In the genomic region with DNA sequence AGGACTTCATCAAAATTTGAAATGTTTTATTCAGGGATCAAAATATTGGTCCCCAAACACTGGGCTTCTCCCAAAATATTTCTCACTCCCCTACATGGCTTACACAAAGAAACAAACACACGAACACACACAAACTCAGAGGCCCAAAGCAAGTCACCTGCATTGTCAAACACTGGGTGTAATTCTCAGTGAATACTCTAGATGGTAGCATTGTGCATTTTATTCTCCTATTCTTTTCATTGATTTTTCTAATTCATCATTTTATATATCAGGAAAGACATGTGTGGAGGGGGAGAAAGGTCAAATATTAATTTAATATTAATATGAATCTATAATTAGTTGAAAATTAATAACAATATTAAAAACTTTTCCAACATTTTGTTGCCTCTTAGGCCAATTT, we compare ENCODE assay signal across 8 cellular contexts.
DNase-seq lines count a peak whose midpoint lies in the region; ATAC-seq, FAIRE-seq and TF ChIP-seq lines count a peak whose summit lies in the region.

No MANE protein-coding gene starts in this region.

- H3K4ac ChIP-seq in H1 (replicated peaks; ENCODE audit: insufficient read length, low read depth, low read length): no peak overlapping the region

- H3K79me1 ChIP-seq in H1 (ENCODE audit: low read depth, low read length): no peaks in the 10 kb centered on the region

- H3K79me2 ChIP-seq in H1 (ENCODE audit: control insufficient read depth in 1 of 2, insufficient read depth in 2 of 2, low read length in 2 of 2): no peaks in the 10 kb centered on the region

- no peaks in the 10 kb centered on the region for H3K36me3 ChIP-seq in heart left ventricle
- no peaks in the 10 kb centered on the region for H3K36me3 ChIP-seq in H1 (ENCODE audit: control insufficient read depth in 2 of 4, insufficient read depth in 4 of 4, low read length in 3 of 4)
- no peaks in the 10 kb centered on the region for H3K36me3 ChIP-seq in pancreas

- no peak overlapping the region for H3K4me3 Mint-ChIP-seq in activated naive CD8-positive, alpha-beta T cell treated with anti-CD3 and anti-CD28 coated beads, Interleukin-2, amount 50 U/mL, for 24 hours

- H3K14ac ChIP-seq in H1 (ENCODE audit: insufficient read length): no peak overlapping the region

- TF ChIP-seq RAD21 in H1 (IDR thresholded peaks at IDR 0.05 in 1 of 2, conservative IDR thresholded peaks at IDR 0.05 in 1 of 2; ENCODE audit: low read depth in 2 of 2, low read length in 2 of 2): peak; percentile 46 to 52

- no peak overlapping the region for H2BK120ac ChIP-seq in H1 (replicated peaks; ENCODE audit: low read depth, low read length)

- H3K27me3 Mint-ChIP-seq in activated naive CD8-positive, alpha-beta T cell treated with anti-CD3 and anti-CD28 coated beads, Interleukin-2, amount 50 U/mL, for 24 hours: peaks cover 3% of the 10 kb centered on the region

- H3K4me1 Mint-ChIP-seq in activated naive CD8-positive, alpha-beta T cell treated with anti-CD3 and anti-CD28 coated beads, Interleukin-2, amount 50 U/mL, for 24 hours: no peaks in the 10 kb centered on the region

- no peak overlapping the region for H2BK15ac ChIP-seq in H1 (ENCODE audit: low read length)

- no peaks in the 10 kb centered on the region for H3K9me3 Mint-ChIP-seq in activated naive CD8-positive, alpha-beta T cell treated with anti-CD3 and anti-CD28 coated beads, Interleukin-2, amount 50 U/mL, for 24 hours

- H3K27me3 ChIP-seq in heart left ventricle: no peaks in the 10 kb centered on the region
- no peaks in the 10 kb centered on the region for H3K27me3 ChIP-seq in right cardiac atrium (ENCODE audit: control insufficient read depth, insufficient read depth)
- H3K27me3 ChIP-seq in H1 (replicated peaks in 1 of 4; ENCODE audit: control insufficient read depth in 3 of 4, extremely low read depth in 1 of 4, insufficient read depth in 3 of 4, low read length in 3 of 4): no peaks in the 10 kb centered on the region
- H3K27me3 ChIP-seq in pancreas: peaks cover 0 to 25% (median 4%) of the 10 kb centered on the region in 4 donors

- no peak overlapping the region for H4K91ac ChIP-seq in H1 (replicated peaks; ENCODE audit: insufficient read length, low read length)

- H3K4me3 ChIP-seq in heart left ventricle (no peak overlapping the region), right cardiac atrium (ENCODE audit: low read length) (no peak overlapping the region), H1 (ENCODE audit: extremely low read depth in 1 of 4, insufficient read depth in 2 of 4, low read depth in 3 of 4, low read length in 4 of 4) (no peak overlapping the region), pancreas (no peak overlapping the region)

- CTCF ChIA-PET in H1 (lab: Charles Lee; ENCODE audit: partially characterized antibody): interaction anchor here (0.7 to 3.2 kb wide), 24 partner anchors 9 to 694 kb away, joined by 3 to 18 read pairs (median 4); partner anchors contain the start of genes SRPX2 and TSPAN6

- POLR2A ChIA-PET in H1 (lab: Charles Lee; ENCODE audit: partially characterized antibody): no interaction called here

- no peak overlapping the region for H2BK20ac ChIP-seq in H1 (ENCODE audit: low read length)

- no peak overlapping the region for H2BK12ac ChIP-seq in H1 (ENCODE audit: low read depth, low read length)

- no peaks in the 10 kb centered on the region for H4K20me1 ChIP-seq in H1 (replicated peaks in 1 of 2; ENCODE audit: control insufficient read depth in 1 of 2, insufficient read depth in 2 of 2, low read length in 2 of 2)

- DNase-seq in heart left ventricle (no peak), right cardiac atrium (no peak), NCI-H1694 treated with DMSO at 0.1 percent for 48 hours (lab: John Stamatoyannopoulos, UW) (peak; percentile 17), H1 (ENCODE audit: low read depth in 1 of 2, low spot score in 2 of 2) (no peak), pancreas (no peak), left cardiac atrium (no peak)
- DNase-seq in activated naive CD8-positive, alpha-beta T cell treated with anti-CD3 and anti-CD28 coated beads, Interleukin-2, amount 50 U/mL, for 24 hours: no peak

- peak; percentile 42 to 76 (median 60) for TF ChIP-seq CTCF in heart left ventricle (IDR thresholded peaks at IDR 0.05)
- peak in 2 of 3 experiments; percentile 26 to 32; a peak in 2 of 4 replicates for TF ChIP-seq CTCF in H1 (IDR thresholded peaks at IDR 0.05; ENCODE audit: control extremely low read depth in 1 of 3, insufficient read depth in 1 of 3, low read depth in 1 of 3, low read length in 3 of 3)
- TF ChIP-seq CTCF in pancreas (IDR thresholded peaks at IDR 0.05): peak; percentile 48 to 74 (median 54)

- no peak overlapping the region for H4K8ac ChIP-seq in H1 (ENCODE audit: extremely low read depth, insufficient read depth, low read length)

- H3K9me3 ChIP-seq in heart left ventricle (no peaks in the 10 kb centered on the region), right cardiac atrium (ENCODE audit: control insufficient read depth, low read length) (no peaks in the 10 kb centered on the region), H1 (ENCODE audit: insufficient read depth in 2 of 2, low read depth in 1 of 2, low read length in 1 of 2) (no peaks in the 10 kb centered on the region), pancreas (no peaks in the 10 kb centered on the region)

- no peak overlapping the region for H3K23ac ChIP-seq in H1 (ENCODE audit: insufficient read length)

- TF ChIP-seq POLR2A in heart left ventricle (IDR thresholded peaks at IDR 0.05) (no peak), H1 (IDR thresholded peaks at IDR 0.05; ENCODE audit: control extremely low read depth in 1 of 2, low read depth in 2 of 2, low read length in 2 of 2) (no peak)

- no peak overlapping the region for H4K5ac ChIP-seq in H1 (ENCODE audit: insufficient read length, low read depth, low read length)

- no peak for TF ChIP-seq EP300 in H1 (IDR thresholded peaks at IDR 0.05; ENCODE audit: borderline replicate concordance in 1 of 2, low read depth in 2 of 2, low read length in 2 of 2)

- no peak overlapping the region for H2AFZ ChIP-seq in H1 (ENCODE audit: low read length)

- H3K56ac ChIP-seq in H1 (replicated peaks; ENCODE audit: insufficient read length, low read depth, low read length): no peak overlapping the region

- H2BK5ac ChIP-seq in H1 (ENCODE audit: low read depth, low read length): no peak overlapping the region

- ATAC-seq in heart left ventricle (no peak), right cardiac atrium (no peak), pancreas (peak in 3 of 4 donors; percentile 50 to 58 (median 56)), left cardiac atrium (no peak)
- ATAC-seq in activated CD4-positive, CD25-positive, alpha-beta regulatory T cell treated with anti-CD3 and anti-CD28 coated beads, Interleukin-2, amount 50 U/mL, for 24 hours: no peak
- no peak for ATAC-seq in activated naive CD8-positive, alpha-beta T cell treated with anti-CD3 and anti-CD28 coated beads, Interleukin-2, amount 50 U/mL, for 24 hours

- H3K27ac Mint-ChIP-seq in activated naive CD8-positive, alpha-beta T cell treated with anti-CD3 and anti-CD28 coated beads, Interleukin-2, amount 50 U/mL, for 24 hours: no peak overlapping the region

- H3K9ac ChIP-seq in H1 (replicated peaks in 1 of 4; ENCODE audit: extremely low read depth in 1 of 4, low read depth in 3 of 4, low read length in 3 of 4): no peak overlapping the region

- H3K4me1 ChIP-seq in heart left ventricle: no peaks in the 10 kb centered on the region
- H3K4me1 ChIP-seq in right cardiac atrium (ENCODE audit: control insufficient read depth, insufficient read depth, low read length): no peaks in the 10 kb centered on the region
- H3K4me1 ChIP-seq in H1 (replicated peaks in 1 of 4; ENCODE audit: control insufficient read depth in 3 of 4, insufficient read depth in 4 of 4, low read length in 3 of 4): no peaks in the 10 kb centered on the region
- H3K4me1 ChIP-seq in pancreas: no peaks in the 10 kb centered on the region

- intact Hi-C loops in heart left ventricle (cut with DNase I): loop anchor here in 6 of 10 donors (10.0 kb wide), 3 partner anchors 92 to 252 kb away; partner anchors contain the start of gene TSPAN6 (in 2 of the 6)
- intact Hi-C loops in right cardiac atrium (cut with DNase I): loop anchor here in 1 of 4 donors (10.0 kb wide), 1 partner anchor 252 kb away; no protein-coding TSS in a partner anchor
- intact Hi-C loops in pancreas (cut with DNase I): loop anchor here in 1 of 3 donors (10.0 kb wide), 1 partner anchor 252 kb away; no protein-coding TSS in a partner anchor
- intact Hi-C loops in left cardiac atrium (cut with DNase I): no loop called here

- no peak overlapping the region for H2AK5ac ChIP-seq in H1 (ENCODE audit: low read depth, low read length)

- H3K36me3 Mint-ChIP-seq in activated naive CD8-positive, alpha-beta T cell treated with anti-CD3 and anti-CD28 coated beads, Interleukin-2, amount 50 U/mL, for 24 hours (ENCODE audit: low read depth): no peaks in the 10 kb centered on the region

- FAIRE-seq in H1 (lab: Jason Lieb, UNC) (peak; percentile 36), pancreas (lab: Jason Lieb, UNC) (peak; percentile 98)

- H3K27ac ChIP-seq in heart left ventricle (no peak overlapping the region), right cardiac atrium (ENCODE audit: low read length) (no peak overlapping the region), H1 (ENCODE audit: low read depth, low read length) (no peak overlapping the region), pancreas (no peak overlapping the region)

- no peak overlapping the region for H3K4me2 ChIP-seq in H1 (ENCODE audit: insufficient read depth in 1 of 2, low read depth in 2 of 2, low read length in 2 of 2)

- no peaks in the 10 kb centered on the region; the same call in 1 of the 2 replicates for H3K23me2 ChIP-seq in H1 (ENCODE audit: low read depth, low read length)

- H3K18ac ChIP-seq in H1 (ENCODE audit: extremely low read depth, low read length): no peak overlapping the region

- WGBS in heart left ventricle, 4 donors: 33 to 52% (median 47%) methylated on average over 1 of the region's 1 CpG
- 40% methylated on average over 1 of the region's 1 CpG for WGBS in right cardiac atrium
- 50% methylated on average over 1 of the region's 1 CpG; no CpG with 5 or more reads in 1 of the 2 experiments for WGBS in H1 (ENCODE audit: extremely low coverage in 1 of 2, insufficient coverage in 1 of 2, insufficient read length in 1 of 2, insufficient replicate concordance in 2 of 2, low coverage in 1 of 2, low lambda C conversion rate in 2 of 2, missing lambda C conversion rate in 1 of 2), 2 experiments
- 15 to 18% methylated on average over 1 of the region's 1 CpG for WGBS in pancreas, 2 donors

TF ChIP-seq in H1, 55 proteins besides CTCF, POLR2A, EP300 and RAD21 (continues in another document):
- TF ChIP-seq EZH2 (IDR thresholded peaks at IDR 0.05; ENCODE audit: low read depth, low read length, severe bottlenecking) (no peak), CHD1 (IDR thresholded peaks at IDR 0.05; ENCODE audit: low read depth, low read length) (no peak), CBX8 (IDR thresholded peaks at IDR 0.05; ENCODE audit: borderline replicate concordance, low read depth, low read length) (no peak), BCL11A (IDR thresholded peaks at IDR 0.05; ENCODE audit: low read depth in 2 of 2, low read length in 2 of 2) (no peak), RBBP5 (IDR thresholded peaks at IDR 0.05; ENCODE audit: borderline replicate concordance, low read depth, low read length) (no peak), TCF12 (IDR thresholded peaks at IDR 0.05; ENCODE audit: low read depth, low read length) (no peak), POLR2AphosphoS5 (IDR thresholded peaks at IDR 0.05; ENCODE audit: low read depth, low read length) (no peak)

Comparison
In these comparisons a context has a peak if more than half of its experiments do, and no peak if none do; other contexts are left out.
1. intact Hi-C loops: an anchor here in heart left ventricle (10.0 kb wide); none called in left cardiac atrium.
2. ATAC-seq: peak in pancreas (3 of 4); none in heart left ventricle (0 of 4), right cardiac atrium (0 of 2), activated CD4-positive, CD25-positive, alpha-beta regulatory T cell treated with anti-CD3 and anti-CD28 coated beads, Interleukin-2, amount 50 U/mL, for 24 hours (0 of 2), activated naive CD8-positive, alpha-beta T cell treated with anti-CD3 and anti-CD28 coated beads, Interleukin-2, amount 50 U/mL, for 24 hours (single experiment) and left cardiac atrium (0 of 2).
3. Peak in every context shown above with its lines, with median percentiles within 50 percentile points of each other: CTCF ChIP-seq.